24 cellular contexts compared by ENCODE assay signal in genomic region chrX:130893356-130894085, GRCh38. TPM values are rescaled to one million over a fixed set of nuclear protein-coding genes. Genes with fewer than 3 reads are reported as not detected.
DNase-seq lines count a peak whose midpoint lies in the region; ATAC-seq, FAIRE-seq and TF ChIP-seq lines count a peak whose summit lies in the region.
"Had no signal": no experiment of that assay in that cellular context is flagged by ENCODE, and none has a peak within 500 bp of the region (broad histone marks: within the 10 kb centered on the region; RNA-seq: fewer than 3 reads in every experiment).

No MANE protein-coding gene starts in this region.

- H3K9ac ChIP-seq in neural progenitor cell = no peak overlapping the region

- no peaks in the 10 kb centered on the region for H3K9me3 Mint-ChIP-seq in neural progenitor cell
- H3K9me3 Mint-ChIP-seq: activated CD4-positive, alpha-beta T cell treated with anti-CD3 and anti-CD28 coated beads, Interleukin-2, amount 10 ng/mL, durations not matched to agents 24 days and 14 days; HFFc6 had no signal

- TF ChIP-seq CTCF in cardiac fibroblast (IDR thresholded peaks at IDR 0.05; ENCODE audit: low read depth, low read length) (no peak), neural progenitor cell (IDR thresholded peaks at IDR 0.05) (no peak)

- peaks cover 5% of the 10 kb centered on the region for H3K4me1 ChIP-seq in neural progenitor cell
- H3K4me1 ChIP-seq: foreskin keratinocyte, spleen had no signal

- H3K4me3 ChIP-seq in cardiac fibroblast (replicated peaks in 1 of 2; ENCODE audit: low read depth in 2 of 2, low read length in 2 of 2) (no peak overlapping the region), neural progenitor cell (no peak overlapping the region)
- H3K4me3 ChIP-seq: dorsolateral prefrontal cortex, MG63, spleen, thoracic aorta had no signal

- no peak overlapping the region for H3K4me3 Mint-ChIP-seq in neural progenitor cell
- H3K4me3 Mint-ChIP-seq: activated CD4-positive, alpha-beta T cell treated with anti-CD3 and anti-CD28 coated beads, Interleukin-2, amount 10 ng/mL, durations not matched to agents 24 days and 14 days; CD14-positive monocyte; HFFc6 had no signal

- H3K27me3 Mint-ChIP-seq in neural progenitor cell (ENCODE audit: insufficient read depth, low read depth) = peaks cover 4% of the 10 kb centered on the region
- H3K27me3 Mint-ChIP-seq: activated CD4-positive, alpha-beta T cell treated with anti-CD3 and anti-CD28 coated beads, Interleukin-2, amount 10 ng/mL, durations not matched to agents 24 days and 14 days had no signal

- peak; percentile 82 for FAIRE-seq in GM12892 (lab: Jason Lieb, UNC)

- H3F3A ChIP-seq in neural progenitor cell (ENCODE audit: low read depth) = no peaks in the 10 kb centered on the region

- H3K36me3 ChIP-seq in neural progenitor cell = no peaks in the 10 kb centered on the region
- H3K36me3 ChIP-seq: MG63, thoracic aorta had no signal

- no peaks in the 10 kb centered on the region for H3K27me3 ChIP-seq in neural progenitor cell
- H3K27me3 ChIP-seq: foreskin keratinocyte, MG63, spleen had no signal

- H3K36me3 Mint-ChIP-seq in neural progenitor cell = no peaks in the 10 kb centered on the region

- no peak for TF ChIP-seq POLR2A in GM12892 (IDR thresholded peaks at IDR 0.05; ENCODE audit: low read depth, low read length)

- H3K27ac ChIP-seq in neural progenitor cell = no peak overlapping the region
- H3K27ac ChIP-seq: foreskin keratinocyte, spleen, thoracic aorta, VCaP had no signal

- peaks cover 15% of the 10 kb centered on the region for H3K4me1 Mint-ChIP-seq in neural progenitor cell
- H3K4me1 Mint-ChIP-seq: CD14-positive monocyte had no signal

- H2AFZ ChIP-seq in neural progenitor cell (replicated peaks) = no peak overlapping the region

- H3K79me2 ChIP-seq in neural progenitor cell (ENCODE audit: low read depth) = no peaks in the 10 kb centered on the region

- intact Hi-C loops in left ventricle myocardium superior (cut with micrococcal nuclease) = no loop called here

- no peak for DNase-seq in GM12892 (ENCODE audit: insufficient read length)
- DNase-seq in cardiac fibroblast (ENCODE audit: low read depth in 2 of 2) = peak; percentile 39 to 74
- DNase-seq in left ventricle myocardium superior = no peak
- no peak for DNase-seq in neural progenitor cell (ENCODE audit: low spot score)
- no peak for DNase-seq in stimulated activated CD4-positive, alpha-beta T cell treated with anti-CD3 and anti-CD28 coated beads, Interleukin-2, amount 100 ng/mL, for 24 hours
- DNase-seq in HCEC 1CT = no peak
- DNase-seq: activated CD4-positive, alpha-beta T cell treated with anti-CD3 and anti-CD28 coated beads, Interleukin-2, amount 10 ng/mL, durations not matched to agents 24 days and 14 days; activated naive CD4-positive, alpha-beta T cell treated with anti-CD3 and anti-CD28 coated beads, Interleukin-2, amount 50 U/mL, for 16 hours; activated T-cell treated with anti-CD3 and anti-CD28 coated beads, Interleukin-2, amount 50 U/mL, for 48 hours; DMS153; dorsolateral prefrontal cortex; foreskin keratinocyte; HFFc6; islet precursor cell; MG63; NCI-H2081; NCI-H345; spleen; stimulated activated CD4-positive, alpha-beta T cell treated with anti-CD3 and anti-CD28 coated beads, Interleukin-4, amount 100 ng/mL, for 1 hour; stimulated activated naive CD4-positive, alpha-beta T cell had no signal

- peak overlapping the region; percentile 57 for H3K27ac Mint-ChIP-seq in neural progenitor cell
- H3K27ac Mint-ChIP-seq: activated CD4-positive, alpha-beta T cell treated with anti-CD3 and anti-CD28 coated beads, Interleukin-2, amount 10 ng/mL, durations not matched to agents 24 days and 14 days; CD14-positive monocyte; HFFc6 had no signal

- H3K4me2 ChIP-seq in neural progenitor cell = no peak overlapping the region

- no peaks in the 10 kb centered on the region for H4K20me1 ChIP-seq in neural progenitor cell (ENCODE audit: low read depth)

- ATAC-seq in left ventricle myocardium superior (peak; percentile 44), HG02884 (IDR thresholded peaks at IDR 0.05; ENCODE audit: unreplicated experiment) (no peak)
- ATAC-seq: foreskin keratinocyte had no signal

- H3K9me3 ChIP-seq in neural progenitor cell (ENCODE audit: low read depth) = no peaks in the 10 kb centered on the region
- H3K9me3 ChIP-seq: MG63, spleen, thoracic aorta had no signal

RNA-seq across cellular contexts. Expression of gene ENOX2, which starts 9.5 kb away (rescaled TPM):
- 6.8 TPM for polyA plus RNA-seq in GM12892 (2012; ENCODE audit: missing spikeins)
- total RNA-seq in left ventricle myocardium superior (13.2 TPM), neural progenitor cell (ENCODE audit: low replicate concordance) (8.5 and 12.5 TPM in 2 replicates)

Comparison
In these comparisons a context has a peak if more than half of its experiments do, and no peak if none do; other contexts are left out.
1. DNase-seq: peak in cardiac fibroblast (2 of 2); none in GM12892 (single experiment), left ventricle myocardium superior (single experiment), neural progenitor cell (single experiment), stimulated activated CD4-positive, alpha-beta T cell treated with anti-CD3 and anti-CD28 coated beads, Interleukin-2, amount 100 ng/mL, for 24 hours (0 of 2) and HCEC 1CT (single experiment).